Comparison of ENCODE assay signal across 12 cellular contexts in genomic region chr16:81492307-81492706, GRCh38. TPM values are rescaled to one million over a fixed set of nuclear protein-coding genes. Genes with fewer than 3 reads are reported as not detected.
A peak's percentile ranks its signal among the peaks of the same experiment; 100 is the strongest.
DNase-seq lines count a peak whose midpoint lies in the region; TF ChIP-seq lines count a peak whose summit lies in the region.
"Had no signal": no experiment of that assay in that cellular context is flagged by ENCODE, and none has a peak within 500 bp of the region (broad histone marks: within the 10 kb centered on the region; RNA-seq: fewer than 3 reads in every experiment).

No MANE protein-coding gene starts in this region.

- peaks cover 19% of the 10 kb centered on the region for H3K36me3 Mint-ChIP-seq in endothelial cell (ENCODE audit: low read depth, unreplicated experiment)

- H3K36me3 ChIP-seq in left ventricle myocardium inferior: no peaks in the 10 kb centered on the region
- H3K36me3 ChIP-seq in muscle layer of duodenum (ENCODE audit: control insufficient read depth in 1 of 2, insufficient read depth in 2 of 2, low read length in 2 of 2): no peaks in the 10 kb centered on the region

- H3K4me1 ChIP-seq in left ventricle myocardium inferior: peaks cover 79% of the 10 kb centered on the region
- H3K4me1 ChIP-seq in muscle layer of duodenum (ENCODE audit: control insufficient read depth in 1 of 2, insufficient read depth in 2 of 2, low read length in 2 of 2): peaks cover 28 to 31% of the 10 kb centered on the region in 2 donors

- no peaks in the 10 kb centered on the region for H3K9me3 ChIP-seq in left ventricle myocardium inferior (replicated peaks)
- H3K9me3 ChIP-seq in muscle layer of duodenum (ENCODE audit: control insufficient read depth in 1 of 2, low read length in 2 of 2): no peaks in the 10 kb centered on the region

- DNase-seq in left ventricle myocardium inferior: no peak
- no peak for DNase-seq in cardiac septum (ENCODE audit: low spot score)
- peak; percentile 39 for DNase-seq in endothelial cell (ENCODE audit: low spot score)
- DNase-seq in UCSD-AML1 (lab: John Stamatoyannopoulos, UW; ENCODE audit: unreplicated experiment): no peak
- DNase-seq in T-helper 9 cell: no peak
- no peak for DNase-seq in NOMO-1 treated with DMSO at 0.1 percent for 48 hours (lab: John Stamatoyannopoulos, UW; ENCODE audit: unreplicated experiment)
- no peak for DNase-seq in activated CD4-positive, alpha-beta T cell treated with anti-CD3 and anti-CD28 coated beads, Interleukin-2, amount 50 U/mL, for 1 hour
- DNase-seq: activated CD4-positive, alpha-beta T cell treated with anti-CD3 and anti-CD28 coated beads for 4 hours; NCI-H2029; stimulated activated CD4-positive, alpha-beta T cell treated with anti-CD3 and anti-CD28 coated beads, Interleukin-4, amount 100 ng/mL, for 1 hour had no signal

- H3K27ac ChIP-seq in left ventricle myocardium inferior (replicated peaks) (peak overlapping the region; percentile 60), muscle layer of duodenum (ENCODE audit: low read length) (peak overlapping the region; percentile 1)

- H3K4me3 ChIP-seq in left ventricle myocardium inferior (no peak overlapping the region), muscle layer of duodenum (ENCODE audit: low read depth in 1 of 2, low read length in 2 of 2) (no peak overlapping the region)

- peaks cover 19% of the 10 kb centered on the region for H3K27me3 Mint-ChIP-seq in endothelial cell (ENCODE audit: unreplicated experiment)
- H3K27me3 Mint-ChIP-seq: B cell had no signal

- H3K9me3 Mint-ChIP-seq in endothelial cell (ENCODE audit: unreplicated experiment): no peaks in the 10 kb centered on the region

- peak overlapping the region; percentile 98 for H3K27ac Mint-ChIP-seq in endothelial cell (ENCODE audit: unreplicated experiment)
- H3K27ac Mint-ChIP-seq: B cell had no signal

- peaks cover 76% of the 10 kb centered on the region for H3K4me1 Mint-ChIP-seq in endothelial cell (ENCODE audit: unreplicated experiment)

- intact Hi-C loops in left ventricle myocardium inferior (cut with micrococcal nuclease): no loop called here
- intact Hi-C loops in cardiac septum (cut with DNase I): loop anchor here (1.0 to 5.0 kb wide), 2 partner anchors 45 to 120 kb away; no protein-coding TSS in a partner anchor

- H3K27me3 ChIP-seq in left ventricle myocardium inferior (ENCODE audit: low read depth): no peaks in the 10 kb centered on the region
- H3K27me3 ChIP-seq in muscle layer of duodenum (ENCODE audit: low read depth, low read length): no peaks in the 10 kb centered on the region

- H3K4me3 Mint-ChIP-seq in endothelial cell (ENCODE audit: unreplicated experiment): peak overlapping the region; percentile 79
- H3K4me3 Mint-ChIP-seq: B cell had no signal

- TF ChIP-seq CTCF in left ventricle myocardium inferior (IDR thresholded peaks at IDR 0.05; ENCODE audit: borderline replicate concordance): no peak
- TF ChIP-seq CTCF in endothelial cell (IDR thresholded peaks at IDR 0.05; ENCODE audit: unreplicated experiment): no peak

RNA-seq across cellular contexts. Expression of gene CMIP, which starts 47.7 kb away (rescaled TPM):
- total RNA-seq in left ventricle myocardium inferior: 11.2 TPM
- 19.8 TPM for total RNA-seq in cardiac septum
- 98.9 TPM for total RNA-seq in endothelial cell (ENCODE audit: unreplicated experiment)
